Comparison of ENCODE assay signal across 1 cellular context in the genomic region with DNA sequence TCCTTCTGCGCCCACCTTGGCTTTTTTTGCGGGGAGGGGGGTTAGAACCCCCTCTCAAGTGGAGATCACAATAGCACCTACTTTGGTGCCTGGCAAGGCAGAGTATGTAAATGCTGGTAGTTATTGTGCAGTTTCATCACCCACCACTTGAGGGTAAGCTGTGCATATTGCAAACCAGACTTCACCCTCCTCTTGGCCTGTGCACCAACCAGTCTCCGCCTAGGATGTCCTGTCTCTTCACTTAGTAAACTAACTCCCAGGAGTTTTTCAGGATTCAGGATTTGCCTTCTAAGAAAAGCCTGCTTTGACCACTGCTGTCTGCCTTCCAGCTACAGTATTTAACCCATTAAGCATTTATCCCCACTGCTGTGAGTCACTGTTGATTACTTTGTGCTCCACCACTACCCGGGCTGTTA.
TF ChIP-seq lines count a peak whose summit lies in the region.

No MANE protein-coding gene starts in this region.

TF ChIP-seq in SK-N-SH treated with all-trans-retinoic acid at 6 μM for 48 hours, 23 proteins besides CTCF, POLR2A, EP300 and RAD21 (continued from another document):
- TF ChIP-seq, protein P1, sequence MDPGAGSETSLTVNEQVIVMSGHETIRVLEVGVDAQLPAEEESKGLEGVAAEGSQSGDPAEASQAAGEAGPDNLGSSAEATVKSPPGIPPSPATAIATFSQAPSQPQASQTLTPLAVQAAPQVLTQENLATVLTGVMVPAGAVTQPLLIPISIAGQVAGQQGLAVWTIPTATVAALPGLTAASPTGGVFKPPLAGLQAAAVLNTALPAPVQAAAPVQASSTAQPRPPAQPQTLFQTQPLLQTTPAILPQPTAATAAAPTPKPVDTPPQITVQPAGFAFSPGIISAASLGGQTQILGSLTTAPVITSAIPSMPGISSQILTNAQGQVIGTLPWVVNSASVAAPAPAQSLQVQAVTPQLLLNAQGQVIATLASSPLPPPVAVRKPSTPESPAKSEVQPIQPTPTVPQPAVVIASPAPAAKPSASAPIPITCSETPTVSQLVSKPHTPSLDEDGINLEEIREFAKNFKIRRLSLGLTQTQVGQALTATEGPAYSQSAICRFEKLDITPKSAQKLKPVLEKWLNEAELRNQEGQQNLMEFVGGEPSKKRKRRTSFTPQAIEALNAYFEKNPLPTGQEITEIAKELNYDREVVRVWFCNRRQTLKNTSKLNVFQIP (CRISPR knock-in tag; IDR thresholded peaks at IDR 0.05; ENCODE audit: borderline replicate concordance, low read depth), result no peak
- no peak for TF ChIP-seq TSHZ2 (CRISPR knock-in tag; IDR thresholded peaks at IDR 0.05)
